ENCODE assay signal across 1 cellular context in genomic region chr7:113118074-113118959, GRCh38.
TF ChIP-seq lines count a peak whose summit lies in the region.

TSS of gene SMIM30 (minus strand) at chr7:113118554. CDS start at chr7:113117578, 976 bp downstream.

TF ChIP-seq in HepG2, 621 proteins besides CTCF, POLR2A, EP300 and RAD21 (continued from another document):
- TF ChIP-seq AGO1 (IDR thresholded peaks at IDR 0.05; ENCODE audit: low read depth, low read length, poor library complexity, severe bottlenecking) (no peak), ZNF710 (CRISPR knock-in tag; IDR thresholded peaks at IDR 0.05; ENCODE audit: borderline replicate concordance) (no peak), ZSCAN22 (CRISPR knock-in tag; IDR thresholded peaks at IDR 0.05) (no peak), SRY (CRISPR knock-in tag; IDR thresholded peaks at IDR 0.05) (no peak), DMAP1 (CRISPR knock-in tag; IDR thresholded peaks at IDR 0.05) (0 out of 2 replicates have a peak, but pooled peaks have one; percentile 42), SOX5 (CRISPR knock-in tag; IDR thresholded peaks at IDR 0.05; ENCODE audit: borderline replicate concordance) (no peak; the same call in 1 of the 2 replicates), HCFC1 (IDR thresholded peaks at IDR 0.05; ENCODE audit: low read depth, low read length) (peak; percentile 84), MED13 (CRISPR knock-in tag; IDR thresholded peaks at IDR 0.05) (no peak), CCDC6 (CRISPR knock-in tag; IDR thresholded peaks at IDR 0.05) (no peak), ZNF317 (CRISPR knock-in tag; IDR thresholded peaks at IDR 0.05) (0 out of 2 replicates have a peak, but pooled peaks have one; percentile 44), ZNF256 (CRISPR knock-in tag; conservative IDR thresholded peaks at IDR 0.05) (no peak), ZNF496 (CRISPR knock-in tag; IDR thresholded peaks at IDR 0.05; ENCODE audit: insufficient replicate concordance) (no peak), PBX3 (CRISPR knock-in tag; IDR thresholded peaks at IDR 0.05; ENCODE audit: borderline replicate concordance) (no peak), SKIL (CRISPR knock-in tag; IDR thresholded peaks at IDR 0.05; ENCODE audit: borderline replicate concordance) (no peak), YEATS4 (CRISPR knock-in tag; IDR thresholded peaks at IDR 0.05; ENCODE audit: borderline replicate concordance) (no peak; the same call in 1 of the 2 replicates), ZNF138 (CRISPR knock-in tag; IDR thresholded peaks at IDR 0.05; ENCODE audit: low read depth) (no peak), ZNF768 (CRISPR knock-in tag; IDR thresholded peaks at IDR 0.05) (no peak), ZNF570 (CRISPR knock-in tag; IDR thresholded peaks at IDR 0.05; ENCODE audit: borderline replicate concordance) (no peak), ZNF550 (CRISPR knock-in tag; IDR thresholded peaks at IDR 0.05; ENCODE audit: borderline replicate concordance) (no peak), TEAD3 (CRISPR knock-in tag; optimal IDR thresholded peaks at IDR 0.05; ENCODE audit: borderline replicate concordance) (no peak), ZNF883 (CRISPR knock-in tag; IDR thresholded peaks at IDR 0.05; ENCODE audit: not compliant biosample characterization) (no peak)
